In the genomic region with DNA sequence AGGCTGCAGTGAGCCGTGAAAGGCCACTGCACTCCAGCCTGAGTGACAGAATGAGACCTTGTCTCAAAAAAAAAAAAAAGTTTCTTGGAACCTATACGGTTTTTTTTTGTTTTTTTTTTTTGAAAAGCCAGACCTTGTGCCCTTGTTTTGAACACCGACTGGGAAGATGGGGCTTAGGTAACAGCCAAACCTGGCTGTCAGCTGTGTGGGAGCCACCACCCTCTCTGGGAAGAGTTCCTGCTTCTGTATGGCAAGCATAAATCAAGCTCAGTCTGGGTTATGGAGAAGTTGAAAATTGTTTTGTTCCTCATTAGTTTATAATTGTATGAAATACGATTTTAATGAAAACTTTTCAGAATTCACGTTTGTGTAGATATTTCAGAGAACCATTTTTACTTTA, we compare ENCODE assay signal across 16 cellular contexts. TPM values are rescaled to one million over a fixed set of nuclear protein-coding genes. Genes with fewer than 3 reads are reported as not detected.
DNase-seq lines count a peak whose midpoint lies in the region; ATAC-seq lines count a peak whose summit lies in the region.
"Had no signal": no experiment of that assay in that cellular context is flagged by ENCODE, and none has a peak within 500 bp of the region (broad histone marks: within the 10 kb centered on the region; RNA-seq: fewer than 3 reads in every experiment).

No MANE protein-coding gene starts in this region.

- no peak for ATAC-seq in activated naive CD4-positive, alpha-beta T cell treated with anti-CD3 and anti-CD28 coated beads, Interleukin-2, amount 50 U/mL, for 72 hours
- ATAC-seq in effector memory CD8-positive, alpha-beta T cell (replicated peaks), result no peak
- ATAC-seq: A549 had no signal

- no peaks in the 10 kb centered on the region for H3K9me3 Mint-ChIP-seq in activated naive CD4-positive, alpha-beta T cell treated with anti-CD3 and anti-CD28 coated beads for 36 hours
- H3K9me3 Mint-ChIP-seq in activated naive CD4-positive, alpha-beta T cell treated with anti-CD3 and anti-CD28 coated beads, Interleukin-2, amount 50 U/mL, for 72 hours, result no peaks in the 10 kb centered on the region
- H3K9me3 Mint-ChIP-seq in effector memory CD8-positive, alpha-beta T cell, result no peaks in the 10 kb centered on the region
- H3K9me3 Mint-ChIP-seq: CD4-positive, alpha-beta memory T cell had no signal

- H3K27ac ChIP-seq in substantia nigra (ENCODE audit: low read depth, low read length, poor library complexity, severe bottlenecking), result no peak overlapping the region
- H3K27ac ChIP-seq: A549 had no signal

- intact Hi-C loops in activated naive CD4-positive, alpha-beta T cell treated with anti-CD3 and anti-CD28 coated beads for 36 hours (cut with micrococcal nuclease), result no loop called here

- H3K4me3 Mint-ChIP-seq in activated naive CD4-positive, alpha-beta T cell treated with anti-CD3 and anti-CD28 coated beads for 36 hours, result no peak overlapping the region
- no peak overlapping the region for H3K4me3 Mint-ChIP-seq in effector memory CD8-positive, alpha-beta T cell
- H3K4me3 Mint-ChIP-seq: CD4-positive, alpha-beta memory T cell had no signal

- no peaks in the 10 kb centered on the region for H3K27me3 Mint-ChIP-seq in activated naive CD4-positive, alpha-beta T cell treated with anti-CD3 and anti-CD28 coated beads for 36 hours (ENCODE audit: low read depth)
- no peaks in the 10 kb centered on the region for H3K27me3 Mint-ChIP-seq in effector memory CD8-positive, alpha-beta T cell
- H3K27me3 Mint-ChIP-seq: CD4-positive, alpha-beta memory T cell had no signal

- CTCF ChIA-PET in activated naive CD4-positive, alpha-beta T cell treated with anti-CD3 and anti-CD28 coated beads for 36 hours (lab: Charles Lee), result interaction anchor here (0.7 kb wide), 1 partner anchor 112 kb away, joined by 5 read pairs; a partner anchor contains a TSS

- H3K27ac Mint-ChIP-seq in activated naive CD4-positive, alpha-beta T cell treated with anti-CD3 and anti-CD28 coated beads for 36 hours, result peak overlapping the region; percentile 78
- peak overlapping the region in 1 of 2 donors; percentile 5 for H3K27ac Mint-ChIP-seq in activated naive CD4-positive, alpha-beta T cell treated with anti-CD3 and anti-CD28 coated beads, Interleukin-2, amount 50 U/mL, for 72 hours
- H3K27ac Mint-ChIP-seq in effector memory CD8-positive, alpha-beta T cell, result peak overlapping the region; percentile 22 to 59

- DNase-seq in activated naive CD4-positive, alpha-beta T cell treated with anti-CD3 and anti-CD28 coated beads for 36 hours, result no peak
- DNase-seq in activated naive CD4-positive, alpha-beta T cell treated with anti-CD3 and anti-CD28 coated beads, Interleukin-2, amount 50 U/mL, for 72 hours (ENCODE audit: low spot score in 2 of 2), result no peak
- DNase-seq in NOMO-1 (lab: John Stamatoyannopoulos, UW; ENCODE audit: unreplicated experiment in 2 of 2), result peak; percentile 15 to 59
- no peak for DNase-seq in effector memory CD8-positive, alpha-beta T cell
- peak; percentile 22 for DNase-seq in putamen (ENCODE audit: low spot score)
- no peak for DNase-seq in substantia nigra (lab: John Stamatoyannopoulos, UW)
- DNase-seq in NCI-H446 treated with DMSO at 0.1 percent for 48 hours (lab: John Stamatoyannopoulos, UW), result no peak
- no peak for DNase-seq in mesenteric fat pad (ENCODE audit: low spot score)
- DNase-seq: CD4-positive, alpha-beta memory T cell; DND-41; GDM1; MG63; NCI-H1105 treated with DMSO at 0.1 percent for 48 hours; NCI-H187; SHP77 had no signal

- peaks cover 4% of the 10 kb centered on the region for H3K4me1 Mint-ChIP-seq in activated naive CD4-positive, alpha-beta T cell treated with anti-CD3 and anti-CD28 coated beads for 36 hours (ENCODE audit: low read depth)
- H3K4me1 Mint-ChIP-seq in effector memory CD8-positive, alpha-beta T cell (ENCODE audit: low read depth in 2 of 2), result peaks cover 0 to 4% of the 10 kb centered on the region in 2 donors

- H3K36me3 Mint-ChIP-seq in activated naive CD4-positive, alpha-beta T cell treated with anti-CD3 and anti-CD28 coated beads for 36 hours (ENCODE audit: low read depth), result peaks cover 45% of the 10 kb centered on the region
- peaks cover 0 to 24% of the 10 kb centered on the region in 2 donors for H3K36me3 Mint-ChIP-seq in activated naive CD4-positive, alpha-beta T cell treated with anti-CD3 and anti-CD28 coated beads, Interleukin-2, amount 50 U/mL, for 72 hours
- H3K36me3 Mint-ChIP-seq in effector memory CD8-positive, alpha-beta T cell (ENCODE audit: insufficient read depth), result peaks cover 87% of the 10 kb centered on the region

RNA-seq across cellular contexts. Expression of a gene that starts 39.5 kb away (rescaled TPM):
- total RNA-seq in activated naive CD4-positive, alpha-beta T cell treated with anti-CD3 and anti-CD28 coated beads for 36 hours, result 10 to 100 TPM; 20.6 to 21.5 TPM
- 10 to 100 TPM; 24.6 to 39.8 TPM for total RNA-seq in activated naive CD4-positive, alpha-beta T cell treated with anti-CD3 and anti-CD28 coated beads, Interleukin-2, amount 50 U/mL, for 72 hours
- 27.4 TPM for total RNA-seq in mesenteric fat pad

Comparison
In these comparisons a context has a peak if more than half of its experiments do, and no peak if none do; other contexts are left out.
1. DNase-seq: peak in NOMO-1 (2 of 2) and putamen (single experiment); none in activated naive CD4-positive, alpha-beta T cell treated with anti-CD3 and anti-CD28 coated beads for 36 hours (single experiment), activated naive CD4-positive, alpha-beta T cell treated with anti-CD3 and anti-CD28 coated beads, Interleukin-2, amount 50 U/mL, for 72 hours (0 of 2), effector memory CD8-positive, alpha-beta T cell (0 of 3), substantia nigra (0 of 49), NCI-H446 treated with DMSO at 0.1 percent for 48 hours (single experiment) and mesenteric fat pad (single experiment).